ENCODE assay signal across 1 cellular context in genomic region chr1:16352842-16353535, GRCh38.
TF ChIP-seq lines count a peak whose summit lies in the region.

No MANE protein-coding gene starts in this region.

TF ChIP-seq in liver, 16 proteins besides CTCF, POLR2A, EP300 and RAD21 (continued from another document):
- TF ChIP-seq TAF1 (conservative IDR thresholded peaks at IDR 0.05): no peak
- TF ChIP-seq SP1 (IDR thresholded peaks at IDR 0.05): no peak
- TF ChIP-seq FOXA1 (IDR thresholded peaks at IDR 0.05): no peak
- TF ChIP-seq FOXA2 (IDR thresholded peaks at IDR 0.05): no peak
- TF ChIP-seq HNF4A (conservative IDR thresholded peaks at IDR 0.05): no peak
- no peak for TF ChIP-seq ATF3 (IDR thresholded peaks at IDR 0.05)
- TF ChIP-seq YY1 (IDR thresholded peaks at IDR 0.05): no peak
- no peak for TF ChIP-seq EGR1 (IDR thresholded peaks at IDR 0.05; ENCODE audit: low read depth in 2 of 2)
